Comparison of ENCODE assay signal across 1 cellular context in the genomic region with DNA sequence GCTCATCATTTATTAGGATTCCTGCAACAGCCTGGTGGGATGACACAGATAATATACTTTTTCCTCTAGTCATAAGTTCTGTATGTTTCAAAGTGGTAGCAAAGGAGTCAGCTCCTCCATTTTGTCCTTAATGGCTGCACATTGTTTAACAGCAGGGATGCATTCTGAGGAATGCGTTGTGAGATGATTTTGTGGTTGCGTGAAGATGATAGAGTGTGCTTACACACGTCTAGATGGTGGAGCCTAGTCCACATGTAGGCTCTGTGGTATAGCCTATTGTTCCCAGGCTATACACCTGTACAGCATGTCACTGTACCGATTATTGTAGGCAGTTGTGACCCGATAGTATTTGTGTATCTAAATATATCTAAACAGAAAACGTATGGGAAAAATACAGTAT.
TF ChIP-seq lines count a peak whose summit lies in the region.

No MANE protein-coding gene starts in this region.

TF ChIP-seq in GM23338, 12 proteins besides CTCF, POLR2A, EP300 and RAD21 (continued from another document):
- TF ChIP-seq EZH2 (IDR thresholded peaks at IDR 0.05; ENCODE audit: low read depth, unreplicated experiment) (no peak), EZH2phosphoT487 (IDR thresholded peaks at IDR 0.05; ENCODE audit: unreplicated experiment) (no peak)
